Comparison of ENCODE assay signal across 1 cellular context in genomic region chr3:126259411-126260391, GRCh38.
A peak's percentile ranks its signal among the peaks of the same experiment; 100 is the strongest.
TF ChIP-seq lines count a peak whose summit lies in the region.

No MANE protein-coding gene starts in this region.

TF ChIP-seq in K562, 482 proteins besides CTCF, POLR2A, EP300 and RAD21 (continued from another document):
- TF ChIP-seq DEAF1 (CRISPR knock-in tag; IDR thresholded peaks at IDR 0.05) (peak; percentile 47; the same call in 1 of the 2 replicates), MTA3 (IDR thresholded peaks at IDR 0.05; ENCODE audit: borderline replicate concordance) (no peak)
